9 cellular contexts compared by ENCODE assay signal in the genomic region with DNA sequence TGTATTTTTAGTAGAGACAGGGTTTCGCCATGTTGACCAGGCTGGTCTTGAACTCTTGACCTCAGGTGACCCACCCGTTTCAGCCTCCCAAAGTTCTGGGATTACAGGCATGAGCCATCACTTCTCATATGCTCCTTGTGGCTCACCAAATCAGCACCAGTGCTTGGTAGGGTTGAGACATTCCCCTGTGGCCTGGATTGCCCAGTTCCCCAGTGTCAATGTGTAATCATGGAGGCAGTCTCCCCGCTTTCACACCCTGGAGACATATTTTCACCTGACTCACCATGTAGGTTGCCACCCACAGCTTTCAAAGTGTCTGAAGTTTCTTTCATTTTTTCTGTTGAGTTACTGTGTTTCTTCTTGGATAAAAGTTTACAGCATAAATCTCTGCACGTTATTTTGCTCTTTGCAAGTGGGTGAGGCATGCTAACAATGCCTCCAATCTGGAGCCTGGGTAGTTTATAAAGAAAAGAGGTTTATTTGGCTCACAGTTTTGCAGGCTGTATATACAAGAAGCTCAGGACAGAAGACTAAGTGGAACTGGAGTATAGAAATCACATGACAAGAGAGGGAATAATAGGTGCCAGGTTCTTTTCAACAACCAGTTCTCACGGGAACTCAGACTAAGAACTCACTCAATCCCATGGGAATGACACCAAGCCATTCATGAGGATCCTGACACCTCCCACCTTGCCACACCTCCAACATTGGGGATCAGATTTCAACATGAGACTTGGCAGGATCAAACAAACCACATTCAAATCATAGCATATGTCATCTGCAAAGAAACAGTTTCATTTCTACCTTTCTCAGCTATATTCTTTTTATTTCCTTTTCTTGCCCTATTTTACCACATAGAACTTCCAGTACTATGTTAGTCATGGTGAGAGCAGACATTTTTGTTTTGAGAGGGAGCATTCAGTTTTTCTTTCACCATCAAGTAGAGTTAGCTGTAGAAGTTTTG.
A peak's percentile ranks its signal among the peaks of the same experiment; 100 is the strongest.
DNase-seq lines count a peak whose midpoint lies in the region; ATAC-seq and TF ChIP-seq lines count a peak whose summit lies in the region.
"Had no signal": no experiment of that assay in that cellular context is flagged by ENCODE, and none has a peak within 500 bp of the region (broad histone marks: within the 10 kb centered on the region; RNA-seq: fewer than 3 reads in every experiment).

No MANE protein-coding gene starts in this region.

- H3K4me1 ChIP-seq in CD8-positive, alpha-beta T cell (ENCODE audit: insufficient read depth, low read length) = peaks cover 21% of the 10 kb centered on the region
- H3K4me1 ChIP-seq: parathyroid adenoma had no signal

- DNase-seq in CD8-positive, alpha-beta T cell = no peak
- DNase-seq in HCEC 1CT (peak; percentile 30), activated B cell treated with CpG ODN at 0.5 μM for 24 hours (no peak), left kidney (ENCODE audit: low read depth, low spot score) (peak; percentile 1), HFFc6 (no peak), type B pancreatic cell (ENCODE audit: extremely low spot score, unreplicated experiment) (no peak), NCI-H446 treated with DMSO at 0.1 percent for 48 hours (lab: John Stamatoyannopoulos, UW) (no peak)

- H3K4me1 Mint-ChIP-seq in CD8-positive, alpha-beta T cell (ENCODE audit: low read depth) = peaks cover 48% of the 10 kb centered on the region
- H3K4me1 Mint-ChIP-seq in activated B cell treated with CpG ODN at 0.5 μM for 24 hours (peaks cover 44% of the 10 kb centered on the region), HFFc6 (ENCODE audit: low read depth) (peaks cover 24% of the 10 kb centered on the region), type B pancreatic cell (ENCODE audit: unreplicated experiment) (peaks cover 4% of the 10 kb centered on the region)

- peak; percentile 68 for ATAC-seq in CD8-positive, alpha-beta T cell
- ATAC-seq in activated B cell treated with CpG ODN at 0.5 μM for 24 hours (ENCODE audit: low read depth) (peak; percentile 21), GM19395 (IDR thresholded peaks at IDR 0.05; ENCODE audit: unreplicated experiment) (no peak)

- no peak overlapping the region for H3K4me3 ChIP-seq in CD8-positive, alpha-beta T cell (ENCODE audit: low read depth, low read length)

- CTCF ChIA-PET in CD8-positive, alpha-beta T cell (lab: Charles Lee) = no interaction called here
- CTCF ChIA-PET in activated B cell treated with CpG ODN at 0.5 μM for 24 hours (lab: Charles Lee) = no interaction called here

- H3K27me3 Mint-ChIP-seq in CD8-positive, alpha-beta T cell (ENCODE audit: low read depth) = no peaks in the 10 kb centered on the region
- H3K27me3 Mint-ChIP-seq in activated B cell treated with CpG ODN at 0.5 μM for 24 hours (no peaks in the 10 kb centered on the region), HFFc6 (ENCODE audit: insufficient read depth) (no peaks in the 10 kb centered on the region; the same call in 1 of the 2 replicates), type B pancreatic cell (no peaks in the 10 kb centered on the region)

- POLR2A ChIA-PET in CD8-positive, alpha-beta T cell (lab: Charles Lee) = no interaction called here
- POLR2A ChIA-PET in activated B cell treated with CpG ODN at 0.5 μM for 24 hours (lab: Charles Lee) = no interaction called here

- peak overlapping the region; percentile 19 for H3K4me3 Mint-ChIP-seq in CD8-positive, alpha-beta T cell
- peak overlapping the region; percentile 25 for H3K4me3 Mint-ChIP-seq in activated B cell treated with CpG ODN at 0.5 μM for 24 hours
- no peak overlapping the region for H3K4me3 Mint-ChIP-seq in HFFc6
- H3K4me3 Mint-ChIP-seq in type B pancreatic cell = no peak overlapping the region

- intact Hi-C loops in CD8-positive, alpha-beta T cell (cut with DNase I, micrococcal nuclease) = loop anchor here in 1 of 2 experiments (5.0 kb wide), 1 partner anchor 112 kb away; a partner anchor contains a TSS
- intact Hi-C loops in activated B cell treated with CpG ODN at 0.5 μM for 24 hours (cut with micrococcal nuclease) = loop anchor here (2.0 kb wide), 1 partner anchor 114 kb away; a partner anchor contains a TSS

- peak overlapping the region; percentile 72 for H3K27ac Mint-ChIP-seq in CD8-positive, alpha-beta T cell
- H3K27ac Mint-ChIP-seq in activated B cell treated with CpG ODN at 0.5 μM for 24 hours (peak overlapping the region; percentile 74), HFFc6 (no peak overlapping the region), type B pancreatic cell (no peak overlapping the region)

- H3K27me3 ChIP-seq in CD8-positive, alpha-beta T cell (ENCODE audit: insufficient read depth, low read length) = no peaks in the 10 kb centered on the region

- H3K36me3 ChIP-seq in CD8-positive, alpha-beta T cell (ENCODE audit: insufficient read depth, low read length) = no peaks in the 10 kb centered on the region

- H3K9me3 ChIP-seq in CD8-positive, alpha-beta T cell (ENCODE audit: low read length) = no peaks in the 10 kb centered on the region

- TF ChIP-seq CTCF in CD8-positive, alpha-beta T cell (IDR thresholded peaks at IDR 0.05) = no peak
- TF ChIP-seq CTCF in activated B cell treated with CpG ODN at 0.5 μM for 24 hours (IDR thresholded peaks at IDR 0.05) (no peak), HFFc6 (IDR thresholded peaks at IDR 0.05) (no peak), type B pancreatic cell (conservative IDR thresholded peaks at IDR 0.05) (no peak)

- H3K27ac ChIP-seq in CD8-positive, alpha-beta T cell (ENCODE audit: low read depth, low read length) = no peak overlapping the region
- H3K27ac ChIP-seq: parathyroid adenoma had no signal

- H3K36me3 Mint-ChIP-seq in CD8-positive, alpha-beta T cell = peaks cover 50% of the 10 kb centered on the region
- H3K36me3 Mint-ChIP-seq in activated B cell treated with CpG ODN at 0.5 μM for 24 hours (ENCODE audit: low read depth) = peaks cover 54% of the 10 kb centered on the region
- H3K36me3 Mint-ChIP-seq in HFFc6 (ENCODE audit: low read depth) = peaks cover 12% of the 10 kb centered on the region
- peaks cover 12% of the 10 kb centered on the region for H3K36me3 Mint-ChIP-seq in type B pancreatic cell

- peaks cover 3% of the 10 kb centered on the region for H3K9me3 Mint-ChIP-seq in CD8-positive, alpha-beta T cell
- H3K9me3 Mint-ChIP-seq in activated B cell treated with CpG ODN at 0.5 μM for 24 hours (peaks cover 2% of the 10 kb centered on the region), HFFc6 (no peaks in the 10 kb centered on the region), type B pancreatic cell (no peaks in the 10 kb centered on the region)

Comparison
In these comparisons a context has a peak if more than half of its experiments do, and no peak if none do; other contexts are left out.
1. DNase-seq: peak in HCEC 1CT (single experiment) and left kidney (single experiment); none in CD8-positive, alpha-beta T cell (0 of 7), activated B cell treated with CpG ODN at 0.5 μM for 24 hours (single experiment), HFFc6 (single experiment), type B pancreatic cell (single experiment) and NCI-H446 treated with DMSO at 0.1 percent for 48 hours (single experiment).
2. H3K27ac Mint-ChIP-seq: peak in CD8-positive, alpha-beta T cell (single experiment) and activated B cell treated with CpG ODN at 0.5 μM for 24 hours (single experiment); none in HFFc6 (single experiment) and type B pancreatic cell (single experiment).
3. H3K4me3 Mint-ChIP-seq: peak in CD8-positive, alpha-beta T cell (single experiment) and activated B cell treated with CpG ODN at 0.5 μM for 24 hours (single experiment); none in HFFc6 (single experiment) and type B pancreatic cell (single experiment).